In genomic region chr1:31715097-31715872, GRCh38 we compare ENCODE assay signal across 8 cellular contexts. TPM values are rescaled to one million over a fixed set of nuclear protein-coding genes. Genes with fewer than 3 reads are reported as not detected.
A peak's percentile ranks its signal among the peaks of the same experiment; 100 is the strongest.
DNase-seq lines count a peak whose midpoint lies in the region; ATAC-seq and TF ChIP-seq lines count a peak whose summit lies in the region.

No MANE protein-coding gene starts in this region.

- TF ChIP-seq POLR2A in NB4 (IDR thresholded peaks at IDR 0.05; ENCODE audit: extremely low read depth, insufficient read length) = no peak

- intact Hi-C loops in activated CD4-positive, alpha-beta T cell treated with anti-CD3 and anti-CD28 coated beads, Interleukin-2, amount 10 ng/mL, durations not matched to agents 24 days and 14 days (cut with micrococcal nuclease) = no loop called here

- DNase-seq in activated CD4-positive, CD25-positive, alpha-beta regulatory T cell (lab: John Stamatoyannopoulos, UW) = no peak
- peak; percentile 39 for DNase-seq in NB4 (ENCODE audit: low read depth)
- DNase-seq in activated CD4-positive, alpha-beta T cell treated with anti-CD3 and anti-CD28 coated beads, Interleukin-2, amount 10 ng/mL, durations not matched to agents 24 days and 14 days = peak; percentile 73
- peak; percentile 82 for DNase-seq in epidermal melanocyte (ENCODE audit: insufficient read length, low spot score)
- DNase-seq in memory B cell (ENCODE audit: low spot score in 2 of 2) = peak in 1 of 2 donors; percentile 32
- peak; percentile 57 for DNase-seq in stimulated activated naive B cell treated with anti-CD40 and anti-IgM and Interleukin-4, amounts not matched to agents 10 μg/mL and 1 μg/mL and 100 μg/mL, for 72 hours

- peak overlapping the region; percentile 45 for H3K4me3 Mint-ChIP-seq in activated CD4-positive, alpha-beta T cell treated with anti-CD3 and anti-CD28 coated beads, Interleukin-2, amount 10 ng/mL, durations not matched to agents 24 days and 14 days
- H3K4me3 Mint-ChIP-seq in memory B cell = peak overlapping the region; percentile 74
- H3K4me3 Mint-ChIP-seq in stimulated activated naive B cell treated with anti-CD40 and anti-IgM and Interleukin-4, amounts not matched to agents 10 μg/mL and 1 μg/mL and 100 μg/mL, for 72 hours = peak overlapping the region; percentile 80 to 84

- H3K4me3 ChIP-seq in NB4 (ENCODE audit: low read depth, low read length) = no peak overlapping the region

- no peaks in the 10 kb centered on the region for H3K9me3 Mint-ChIP-seq in activated CD4-positive, alpha-beta T cell treated with anti-CD3 and anti-CD28 coated beads, Interleukin-2, amount 10 ng/mL, durations not matched to agents 24 days and 14 days
- no peaks in the 10 kb centered on the region for H3K9me3 Mint-ChIP-seq in memory B cell
- no peaks in the 10 kb centered on the region for H3K9me3 Mint-ChIP-seq in stimulated activated naive B cell treated with anti-CD40 and anti-IgM and Interleukin-4, amounts not matched to agents 10 μg/mL and 1 μg/mL and 100 μg/mL, for 72 hours

- TF ChIP-seq CTCF in NB4 (IDR thresholded peaks at IDR 0.05; ENCODE audit: low read depth, low read length) = peak; percentile 56

- no peaks in the 10 kb centered on the region for H3K36me3 Mint-ChIP-seq in activated CD4-positive, alpha-beta T cell treated with anti-CD3 and anti-CD28 coated beads, Interleukin-2, amount 10 ng/mL, durations not matched to agents 24 days and 14 days (ENCODE audit: low read depth)
- H3K36me3 Mint-ChIP-seq in memory B cell = no peaks in the 10 kb centered on the region
- H3K36me3 Mint-ChIP-seq in stimulated activated naive B cell treated with anti-CD40 and anti-IgM and Interleukin-4, amounts not matched to agents 10 μg/mL and 1 μg/mL and 100 μg/mL, for 72 hours = no peaks in the 10 kb centered on the region

- H3K27me3 Mint-ChIP-seq in activated CD4-positive, alpha-beta T cell treated with anti-CD3 and anti-CD28 coated beads, Interleukin-2, amount 10 ng/mL, durations not matched to agents 24 days and 14 days = peaks cover 71% of the 10 kb centered on the region
- H3K27me3 Mint-ChIP-seq in memory B cell = peaks cover 6% of the 10 kb centered on the region
- H3K27me3 Mint-ChIP-seq in stimulated activated naive B cell treated with anti-CD40 and anti-IgM and Interleukin-4, amounts not matched to agents 10 μg/mL and 1 μg/mL and 100 μg/mL, for 72 hours = peaks cover 59 to 71% of the 10 kb centered on the region in 2 donors

- no peak overlapping the region for H3K27ac Mint-ChIP-seq in activated CD4-positive, alpha-beta T cell treated with anti-CD3 and anti-CD28 coated beads, Interleukin-2, amount 10 ng/mL, durations not matched to agents 24 days and 14 days
- H3K27ac Mint-ChIP-seq in memory B cell = no peak overlapping the region
- no peak overlapping the region for H3K27ac Mint-ChIP-seq in stimulated activated naive B cell treated with anti-CD40 and anti-IgM and Interleukin-4, amounts not matched to agents 10 μg/mL and 1 μg/mL and 100 μg/mL, for 72 hours

- H3K4me1 Mint-ChIP-seq in activated CD4-positive, alpha-beta T cell treated with anti-CD3 and anti-CD28 coated beads, Interleukin-2, amount 10 ng/mL, durations not matched to agents 24 days and 14 days = peaks cover 7% of the 10 kb centered on the region
- H3K4me1 Mint-ChIP-seq in memory B cell = peaks cover 12% of the 10 kb centered on the region
- H3K4me1 Mint-ChIP-seq in stimulated activated naive B cell treated with anti-CD40 and anti-IgM and Interleukin-4, amounts not matched to agents 10 μg/mL and 1 μg/mL and 100 μg/mL, for 72 hours = peaks cover 15 to 20% of the 10 kb centered on the region in 2 donors

- peak; percentile 42 for ATAC-seq in activated CD4-positive, CD25-positive, alpha-beta regulatory T cell treated with anti-CD3 and anti-CD28 coated beads, Interleukin-2, amount 50 U/mL, for 24 hours
- ATAC-seq in memory B cell (ENCODE audit: low read depth) (peak; percentile 75), GM19324 (IDR thresholded peaks at IDR 0.05; ENCODE audit: low FRiP score, unreplicated experiment) (no peak)
- ATAC-seq in stimulated activated naive B cell treated with anti-CD40 and anti-IgM and Interleukin-4, amounts not matched to agents 10 μg/mL and 1 μg/mL and 100 μg/mL, for 72 hours (replicated peaks) = peak; percentile 94 to 95

RNA-seq across cellular contexts. Expression of gene COL16A1, which starts 11.5 kb away (rescaled TPM):
- not detected in 2 replicates for total RNA-seq in activated CD4-positive, alpha-beta T cell treated with anti-CD3 and anti-CD28 coated beads, Interleukin-2, amount 10 ng/mL, durations not matched to agents 24 days and 14 days

RNA-seq across cellular contexts. Expression of gene ADGRB2, which starts 48.9 kb away (rescaled TPM):
- 0.40 and 0.45 TPM in 2 replicates for total RNA-seq in activated CD4-positive, alpha-beta T cell treated with anti-CD3 and anti-CD28 coated beads, Interleukin-2, amount 10 ng/mL, durations not matched to agents 24 days and 14 days

Comparison
In these comparisons a context has a peak if more than half of its experiments do, and no peak if none do; other contexts are left out.
1. DNase-seq: peak in NB4 (single experiment), activated CD4-positive, alpha-beta T cell treated with anti-CD3 and anti-CD28 coated beads, Interleukin-2, amount 10 ng/mL, durations not matched to agents 24 days and 14 days (single experiment), epidermal melanocyte (single experiment) and stimulated activated naive B cell treated with anti-CD40 and anti-IgM and Interleukin-4, amounts not matched to agents 10 μg/mL and 1 μg/mL and 100 μg/mL, for 72 hours (single experiment); none in activated CD4-positive, CD25-positive, alpha-beta regulatory T cell (0 of 4).
2. Peak in every context shown above with its lines, with median percentiles within 50 percentile points of each other: H3K4me3 Mint-ChIP-seq.